17 cellular contexts compared by ENCODE assay signal in the genomic region with DNA sequence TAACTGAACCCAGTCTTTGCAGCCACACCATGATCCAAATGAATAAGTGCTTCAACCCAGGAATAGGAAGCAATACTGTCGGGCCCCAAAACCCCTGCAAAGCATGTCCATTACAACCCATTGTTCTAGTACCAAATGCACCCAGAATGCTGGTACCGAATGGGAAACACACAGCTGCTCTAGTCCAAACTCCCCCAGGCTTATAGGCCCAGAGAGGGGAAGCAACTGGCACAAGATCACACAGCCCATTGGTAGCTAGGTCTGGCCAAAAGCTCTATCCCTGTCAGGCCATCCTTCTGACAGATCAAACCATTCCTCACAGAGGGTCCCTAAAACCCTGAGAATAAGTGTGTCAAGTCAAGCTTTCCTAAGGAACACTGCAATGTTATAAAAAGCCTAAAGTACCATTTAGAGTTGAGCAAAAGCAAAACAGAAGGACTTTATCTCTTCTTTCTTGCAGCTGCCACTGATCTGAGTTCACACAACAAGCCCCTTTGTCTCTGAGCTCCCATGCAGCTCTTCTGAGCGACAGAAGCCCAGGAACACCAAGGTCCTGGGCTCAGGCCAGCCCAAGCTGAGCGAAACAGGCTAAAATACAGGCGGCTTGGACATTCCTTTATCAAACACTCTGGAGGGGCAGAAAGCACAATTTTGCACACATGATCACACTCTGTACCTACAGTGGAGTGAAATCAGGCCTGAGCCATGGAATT.
DNase-seq lines count a peak whose midpoint lies in the region; ATAC-seq, FAIRE-seq and TF ChIP-seq lines count a peak whose summit lies in the region.
"Had no signal": no experiment of that assay in that cellular context is flagged by ENCODE, and none has a peak within 500 bp of the region (broad histone marks: within the 10 kb centered on the region; RNA-seq: fewer than 3 reads in every experiment).

No MANE protein-coding gene starts in this region.

- peak; percentile 14 for FAIRE-seq in GM19239 (lab: Jason Lieb, UNC)
- FAIRE-seq: endometrium had no signal

- DNase-seq in GM19239 (ENCODE audit: insufficient read length, low spot score) (no peak), body of pancreas (peak in 3 of 4 donors; percentile 44 to 60 (median 52)), hypothalamus (lab: John Stamatoyannopoulos, UW) (peak in 40 of 51 donors; percentile 12 to 92 (median 65)), posterior cingulate gyrus (peak; percentile 51 to 96 (median 74)), NAMALWA (ENCODE audit: low spot score) (no peak), SW480 (ENCODE audit: low spot score) (no peak), DMS153 treated with DMSO at 0.1 percent for 48 hours (lab: John Stamatoyannopoulos, UW; ENCODE audit: unreplicated experiment) (no peak)
- DNase-seq: activated CD8-positive, alpha-beta memory T cell treated with anti-CD3 and anti-CD28 coated beads, Interleukin-2, amount 50 U/mL, for 4 hours; activated naive CD4-positive, alpha-beta T cell treated with anti-CD3 and anti-CD28 coated beads, Interleukin-2, amount 50 U/mL, for 16 hours; DMS153; mucosa of descending colon; stimulated activated CD8-positive, alpha-beta memory T cell treated with anti-CD3 and anti-CD28 coated beads, Interleukin-4, amount 100 ng/mL, for 48 hours had no signal

- H3K27me3 ChIP-seq in body of pancreas = no peaks in the 10 kb centered on the region

- ATAC-seq in body of pancreas (peak; percentile 74), HG02884 (IDR thresholded peaks at IDR 0.05; ENCODE audit: unreplicated experiment) (no peak)
- ATAC-seq: activated CD4-positive, CD25-positive, alpha-beta regulatory T cell treated with anti-CD3 and anti-CD28 coated beads, Interleukin-2, amount 50 U/mL, for 24 hours; HCT116; mucosa of descending colon had no signal

- peaks cover 41% of the 10 kb centered on the region for H3K4me1 ChIP-seq in body of pancreas

- 46% methylated on average over 3 to 5 of the region's 5 CpGs for whole genome bisulfite sequencing in body of pancreas, 2 donors

- no peaks in the 10 kb centered on the region for H3K9me3 ChIP-seq in body of pancreas
- H3K9me3 ChIP-seq: mucosa of descending colon had no signal

- no peaks in the 10 kb centered on the region for H3K36me3 ChIP-seq in body of pancreas (replicated peaks in 1 of 2; ENCODE audit: insufficient read depth in 1 of 2, low read depth in 2 of 2)

- no peak for TF ChIP-seq CTCF in body of pancreas (IDR thresholded peaks at IDR 0.05)

- H3K4me3 ChIP-seq in body of pancreas = no peak overlapping the region
- H3K4me3 ChIP-seq: mucosa of descending colon had no signal

- peak overlapping the region; percentile 18 to 75 (median 64) for H3K27ac ChIP-seq in body of pancreas
- H3K27ac ChIP-seq: RWPE1 had no signal

- intact Hi-C loops in body of pancreas (cut with DNase I) (no loop called here), posterior cingulate gyrus (cut with DNase I) (no loop called here)

- TF ChIP-seq POLR2A in body of pancreas (IDR thresholded peaks at IDR 0.05) = no peak

Comparison
In these comparisons a context has a peak if more than half of its experiments do, and no peak if none do; other contexts are left out.
1. DNase-seq: peak in body of pancreas (3 of 4), hypothalamus (40 of 51) and posterior cingulate gyrus (10 of 10); none in GM19239 (single experiment), NAMALWA (single experiment), SW480 (single experiment) and DMS153 treated with DMSO at 0.1 percent for 48 hours (single experiment).